9 cellular contexts compared by ENCODE assay signal in genomic region chr3:27666708-27667107, GRCh38. TPM values are rescaled to one million over a fixed set of nuclear protein-coding genes. Genes with fewer than 3 reads are reported as not detected.
DNase-seq lines count a peak whose midpoint lies in the region; ATAC-seq, FAIRE-seq and TF ChIP-seq lines count a peak whose summit lies in the region.
"Had no signal": no experiment of that assay in that cellular context is flagged by ENCODE, and none has a peak within 500 bp of the region (broad histone marks: within the 10 kb centered on the region; RNA-seq: fewer than 3 reads in every experiment).

No MANE protein-coding gene starts in this region.

- DNase-seq in GM04504 (ENCODE audit: low read depth) (peak; percentile 72), SK-MEL-5 (ENCODE audit: low read depth, low spot score) (peak; percentile 41), esophagus squamous epithelium (lab: John Stamatoyannopoulos, UW) (peak; percentile 16), small intestine (no peak)
- peak in 1 of 9 donors; percentile 12 for DNase-seq in naive thymus-derived CD4-positive, alpha-beta T cell

- intact Hi-C loops in esophagus squamous epithelium (cut with DNase I): no loop called here
- intact Hi-C loops in naive thymus-derived CD4-positive, alpha-beta T cell (cut with micrococcal nuclease): loop anchor here in 1 of 2 donors (5.0 kb wide), 1 partner anchor 184 kb away; the partner anchor contains the start of gene SLC4A7

- H3K4me3 Mint-ChIP-seq in naive thymus-derived CD4-positive, alpha-beta T cell: peak overlapping the region in 1 of 10 donors; percentile 56
- H3K4me3 Mint-ChIP-seq: T-cell had no signal

- peaks cover 0 to 14% (median 0%) of the 10 kb centered on the region in 3 donors for H3K4me1 ChIP-seq in esophagus squamous epithelium
- no peaks in the 10 kb centered on the region for H3K4me1 ChIP-seq in naive thymus-derived CD4-positive, alpha-beta T cell (ENCODE audit: control insufficient read depth in 2 of 2, insufficient read depth in 2 of 2, low read length in 2 of 2)
- H3K4me1 ChIP-seq in small intestine (ENCODE audit: control insufficient read depth in 2 of 2, insufficient read depth in 1 of 2, low read depth in 1 of 2, low read length in 1 of 2): no peaks in the 10 kb centered on the region

- H3K36me3 Mint-ChIP-seq in naive thymus-derived CD4-positive, alpha-beta T cell: peaks cover 0 to 2% (median 0%) of the 10 kb centered on the region in 5 donors
- H3K36me3 Mint-ChIP-seq: T-cell had no signal

- peak overlapping the region in 4 of 9 donors; percentile 22 to 85 (median 54) for H3K27ac Mint-ChIP-seq in naive thymus-derived CD4-positive, alpha-beta T cell

- no peak for TF ChIP-seq POLR2A in esophagus squamous epithelium (IDR thresholded peaks at IDR 0.05)

- WGBS in esophagus squamous epithelium, 2 donors: 17 to 34% methylated on average over 3 of the region's 3 CpGs
- 37 to 66% (median 62%) methylated on average over 3 of the region's 3 CpGs for WGBS in small intestine, 3 donors

- H3K9me3 Mint-ChIP-seq in naive thymus-derived CD4-positive, alpha-beta T cell: no peaks in the 10 kb centered on the region
- H3K9me3 Mint-ChIP-seq: T-cell had no signal

- CTCF ChIA-PET in naive thymus-derived CD4-positive, alpha-beta T cell (lab: Charles Lee): no interaction called here

- ATAC-seq in HG02798 (IDR thresholded peaks at IDR 0.05; ENCODE audit: poor library complexity, unreplicated experiment) (peak; percentile 39), GM21390 (IDR thresholded peaks at IDR 0.05; ENCODE audit: unreplicated experiment) (no peak), HG02840 (IDR thresholded peaks at IDR 0.05; ENCODE audit: low FRiP score, unreplicated experiment) (no peak)
- peak; percentile 78 for ATAC-seq in naive thymus-derived CD4-positive, alpha-beta T cell

- TF ChIP-seq CTCF in esophagus squamous epithelium (IDR thresholded peaks at IDR 0.05): no peak

- H3K4me1 Mint-ChIP-seq in naive thymus-derived CD4-positive, alpha-beta T cell: peaks cover 2 to 34% (median 9%) of the 10 kb centered on the region in 7 donors

- in situ Hi-C loops in SK-MEL-5 (cut with HindIII; ENCODE audit: low pct_unique_long_range_greater_than_20kb, low sequenced_read_pairs): no loop called here

- H3K27ac ChIP-seq in esophagus squamous epithelium (peak overlapping the region in 1 of 4 donors; percentile 41), small intestine (ENCODE audit: low read depth in 1 of 2, low read length in 1 of 2) (peak overlapping the region in 1 of 2 donors; percentile 60)
- no peak overlapping the region for H3K27ac ChIP-seq in naive thymus-derived CD4-positive, alpha-beta T cell (ENCODE audit: low read depth, low read length)

- H3K36me3 ChIP-seq in esophagus squamous epithelium (no peaks in the 10 kb centered on the region), small intestine (ENCODE audit: control insufficient read depth in 2 of 2, insufficient read depth in 2 of 2, low read length in 2 of 2) (no peaks in the 10 kb centered on the region)
- no peaks in the 10 kb centered on the region for H3K36me3 ChIP-seq in naive thymus-derived CD4-positive, alpha-beta T cell (ENCODE audit: control insufficient read depth in 2 of 3, insufficient read depth in 3 of 3, low read length in 3 of 3)

- FAIRE-seq in small intestine (lab: Jason Lieb, UNC): no peak

- POLR2A ChIA-PET in naive thymus-derived CD4-positive, alpha-beta T cell (lab: Charles Lee): interaction anchor here (0.6 kb wide), 1 partner anchor 34 kb away, joined by 4 read pairs; no protein-coding TSS in a partner anchor

- no peak overlapping the region for H3K4me3 ChIP-seq in esophagus squamous epithelium
- no peak overlapping the region for H3K4me3 ChIP-seq in naive thymus-derived CD4-positive, alpha-beta T cell (ENCODE audit: low read length)
- no peak overlapping the region for H3K4me3 ChIP-seq in small intestine (ENCODE audit: low read depth in 1 of 2, low read length in 2 of 2)

- H3K27me3 ChIP-seq in esophagus squamous epithelium: no peaks in the 10 kb centered on the region
- H3K27me3 ChIP-seq in naive thymus-derived CD4-positive, alpha-beta T cell (ENCODE audit: control insufficient read depth in 2 of 2, insufficient read depth in 2 of 2, low read length in 2 of 2): no peaks in the 10 kb centered on the region
- H3K27me3 ChIP-seq in small intestine (ENCODE audit: control insufficient read depth in 2 of 2, insufficient read depth in 2 of 2, low read length in 2 of 2): no peaks in the 10 kb centered on the region

- no peaks in the 10 kb centered on the region for H3K27me3 Mint-ChIP-seq in naive thymus-derived CD4-positive, alpha-beta T cell
- H3K27me3 Mint-ChIP-seq: T-cell had no signal

- H3K9me3 ChIP-seq in esophagus squamous epithelium (no peaks in the 10 kb centered on the region), small intestine (ENCODE audit: control insufficient read depth, low read depth) (no peaks in the 10 kb centered on the region)
- H3K9me3 ChIP-seq in naive thymus-derived CD4-positive, alpha-beta T cell (ENCODE audit: control insufficient read depth in 2 of 3, low read length in 3 of 3): no peaks in the 10 kb centered on the region

RNA-seq across cellular contexts. Expression of gene EOMES, which starts 55.4 kb away (rescaled TPM):
- total RNA-seq in SK-MEL-5 (2014; rRNA removed; shearing (Covaris generic)): 2.0 and 2.8 TPM in 2 replicates
- 2.8 and 3.8 TPM in 2 replicates for polyA plus RNA-seq in SK-MEL-5 (2015; cell fraction: cytosol; rRNA removed)
- 1.4 and 1.9 TPM in 2 replicates for polyA plus RNA-seq in SK-MEL-5 (2015; cell fraction: nucleus; rRNA removed)
- total RNA-seq in esophagus squamous epithelium: under 1 TPM in 3 of 4 donors, not detected in 1; 0.18 to 0.23 (median 0.19) TPM
- total RNA-seq in naive thymus-derived CD4-positive, alpha-beta T cell: 1 to 10 TPM in 4 of 5 experiments, under 1 TPM in 1; 0.67 to 9.5 (median 1.4) TPM
- 1 to 10 TPM; 1.5 to 1.9 TPM for polyA plus RNA-seq in naive thymus-derived CD4-positive, alpha-beta T cell
- polyA plus RNA-seq in small intestine: under 1 TPM in 1 of 3 donors, not detected in 2; 0.13 TPM

Comparison
In these comparisons a context has a peak if more than half of its experiments do, and no peak if none do; other contexts are left out.
1. ATAC-seq: peak in HG02798 (single experiment) and naive thymus-derived CD4-positive, alpha-beta T cell (single experiment); none in GM21390 (single experiment) and HG02840 (single experiment).